9 cellular contexts compared by ENCODE assay signal in genomic region chr14:21256102-21256447, GRCh38. TPM values are rescaled to one million over a fixed set of nuclear protein-coding genes. Genes with fewer than 3 reads are reported as not detected.
DNase-seq lines count a peak whose midpoint lies in the region; ATAC-seq, FAIRE-seq and TF ChIP-seq lines count a peak whose summit lies in the region.
"Not testable (repeated sequence)": the region's sequence is repeated elsewhere in the genome, so short reads cannot be mapped to it uniquely, and the experiment has no call there.
"Had no signal": no experiment of that assay in that cellular context is flagged by ENCODE, and none has a peak within 500 bp of the region (broad histone marks: within the 10 kb centered on the region; RNA-seq: fewer than 3 reads in every experiment).

No MANE protein-coding gene starts in this region.

- H3K9me3 ChIP-seq in GM23248 (ENCODE audit: low read depth); GM12878 (replicated peaks; ENCODE audit: control insufficient read depth, insufficient read depth, low read length); smooth muscle cell (replicated peaks; ENCODE audit: low read depth): not testable (repeated sequence)

- H3K4me1 Mint-ChIP-seq in T-cell (peaks cover 81 to 86% (median 84%) of the 10 kb centered on the region in 3 donors), glutamatergic neuron (ENCODE audit: low read depth, unreplicated experiment) (peaks cover 23% of the 10 kb centered on the region)
- peaks cover 93% of the 10 kb centered on the region for H3K4me1 Mint-ChIP-seq in activated T-cell treated with anti-CD3 and anti-CD28 coated beads, Interleukin-2, amount 50 U/mL, for 72 hours (ENCODE audit: low read depth)
- H3K4me1 Mint-ChIP-seq in natural killer cell treated with Interleukin-12 subunit alpha and Interleukin-12 subunit beta and Interleukin-15 and Interleukin-18, amount 100 ng/mL, for 72 hours (ENCODE audit: low read depth in 2 of 2), result peaks cover 53 to 58% of the 10 kb centered on the region in 2 donors

- DNase-seq in GM23248; T-cell; activated T-cell treated with anti-CD3 and anti-CD28 coated beads, Interleukin-2, amount 50 U/mL, for 72 hours; GM12878 (ENCODE audit: low read depth, low spot score); glutamatergic neuron; natural killer cell treated with Interleukin-12 subunit alpha and Interleukin-12 subunit beta and Interleukin-15 and Interleukin-18, amount 100 ng/mL, for 72 hours (ENCODE audit: low spot score); smooth muscle cell (lab: John Stamatoyannopoulos, UW; ENCODE audit: unreplicated experiment): not testable (repeated sequence)

- H3K36me3 ChIP-seq in ACC112 (ENCODE audit: insufficient read depth, low read length), result peaks cover 42% of the 10 kb centered on the region
- H3K36me3 ChIP-seq in GM23248 (ENCODE audit: low read depth), result peaks cover 71% of the 10 kb centered on the region
- H3K36me3 ChIP-seq in GM12878 (ENCODE audit: control insufficient read depth in 2 of 2, insufficient read depth in 2 of 2, low read length in 1 of 2), result peaks cover 9 to 39% of the 10 kb centered on the region in 2 experiments
- not testable (repeated sequence) for H3K36me3 ChIP-seq in smooth muscle cell (ENCODE audit: low read depth)

- 94 to 96% methylated on average over 8 of the region's 8 CpGs for WGBS in GM23248 (ENCODE audit: low coverage in 1 of 2, low lambda C conversion rate in 2 of 2, missing lambda C conversion rate in 2 of 2), 2 experiments
- 66% methylated on average over 8 of the region's 8 CpGs for WGBS in GM12878 (ENCODE audit: insufficient coverage, insufficient replicate concordance, low lambda C conversion rate, missing lambda C conversion rate)
- WGBS in smooth muscle cell (ENCODE audit: low lambda C conversion rate), result 82% methylated on average over 8 of the region's 8 CpGs

- not testable (repeated sequence) for TF ChIP-seq POLR2A in GM12878 (IDR thresholded peaks at IDR 0.05; ENCODE audit: low read depth, low read length)

- peak overlapping the region; percentile 61 for H3K27ac ChIP-seq in ACC112 (ENCODE audit: low read depth, low read length)
- H3K27ac ChIP-seq in GM23248, result peak overlapping the region; percentile 44
- H3K27ac ChIP-seq in GM12878 (ENCODE audit: control insufficient read depth, insufficient read depth), result not testable (repeated sequence)
- H3K27ac ChIP-seq in smooth muscle cell (ENCODE audit: low read depth), result peak overlapping the region; percentile 67

- POLR2A ChIA-PET in T-cell (lab: Charles Lee) (interaction anchor here (0.5 to 7.2 kb wide), 16 partner anchors 9 to 189 kb away, joined by 3 to 88 read pairs (median 6); no protein-coding TSS in a partner anchor), GM12878 (lab: Charles Lee) (interaction anchor here (0.5 to 1.4 kb wide), 5 partner anchors 11 to 108 kb away, joined by 4 to 5 read pairs (median 4); no protein-coding TSS in a partner anchor)

- SMC1A ChIA-PET in GM12878 (lab: Charles Lee; ENCODE audit: uncharacterized antibody, unreplicated experiment), result interaction anchor here (0.7 to 3.6 kb wide), 7 partner anchors 9 to 134 kb away, joined by 3 to 21 read pairs (median 7); no protein-coding TSS in a partner anchor

- peak overlapping the region; percentile 46 to 58 (median 57) for H3K4me3 Mint-ChIP-seq in T-cell
- H3K4me3 Mint-ChIP-seq in activated T-cell treated with anti-CD3 and anti-CD28 coated beads, Interleukin-2, amount 50 U/mL, for 72 hours, result peak overlapping the region; percentile 34 to 75
- H3K4me3 Mint-ChIP-seq in glutamatergic neuron (ENCODE audit: unreplicated experiment), result not testable (repeated sequence)
- H3K4me3 Mint-ChIP-seq in natural killer cell treated with Interleukin-12 subunit alpha and Interleukin-12 subunit beta and Interleukin-15 and Interleukin-18, amount 100 ng/mL, for 72 hours, result peak overlapping the region; percentile 87

- BruUV-seq in GM12878 (replicated peaks; lab: Mats Ljungman, UMichigan), result not testable (repeated sequence)

- TF ChIP-seq CTCF in GM12878 (IDR thresholded peaks at IDR 0.05 in 2 of 3, conservative IDR thresholded peaks at IDR 0.05 in 1 of 3; ENCODE audit: control insufficient read depth in 2 of 3, extremely low read depth in 1 of 3, insufficient read depth in 1 of 3, low read depth in 3 of 3, low read length in 3 of 3); glutamatergic neuron (IDR thresholded peaks at IDR 0.05; ENCODE audit: partially characterized antibody, unreplicated experiment); smooth muscle cell (IDR thresholded peaks at IDR 0.05; ENCODE audit: borderline replicate concordance, insufficient read depth, poor library complexity, severe bottlenecking): not testable (repeated sequence)

- H3K27me3 ChIP-seq in ACC112 (ENCODE audit: insufficient read depth, low read length); GM23248 (replicated peaks; ENCODE audit: insufficient read depth); GM12878 (replicated peaks in 1 of 2; ENCODE audit: control insufficient read depth in 2 of 2, insufficient read depth in 2 of 2, low read length in 1 of 2); smooth muscle cell (ENCODE audit: low read depth): not testable (repeated sequence)

- H3K4me2 ChIP-seq in GM23248 (ENCODE audit: unreplicated experiment) (peak overlapping the region; percentile 26), GM12878 (ENCODE audit: control insufficient read depth, insufficient read depth) (peak overlapping the region; percentile 38; the same call in 1 of the 2 replicates), smooth muscle cell (peak overlapping the region; percentile 45)

- H3K79me2 ChIP-seq in ACC112 (ENCODE audit: control insufficient read depth, insufficient read depth, low read length, unreplicated experiment), result peaks cover 91% of the 10 kb centered on the region
- peaks cover 100% of the 10 kb centered on the region for H3K79me2 ChIP-seq in GM23248 (ENCODE audit: insufficient read depth)
- peaks cover 94% of the 10 kb centered on the region for H3K79me2 ChIP-seq in GM12878 (ENCODE audit: control insufficient read depth, insufficient read depth, low read length)
- peaks cover 100% of the 10 kb centered on the region for H3K79me2 ChIP-seq in smooth muscle cell (ENCODE audit: low read depth)

- H3K36me3 Mint-ChIP-seq in T-cell, result peaks cover 48% of the 10 kb centered on the region
- H3K36me3 Mint-ChIP-seq in activated T-cell treated with anti-CD3 and anti-CD28 coated beads, Interleukin-2, amount 50 U/mL, for 72 hours (ENCODE audit: insufficient read depth in 2 of 2), result peaks cover 23 to 66% of the 10 kb centered on the region in 2 donors
- H3K36me3 Mint-ChIP-seq in glutamatergic neuron (ENCODE audit: unreplicated experiment), result not testable (repeated sequence)
- peaks cover 40% of the 10 kb centered on the region for H3K36me3 Mint-ChIP-seq in natural killer cell treated with Interleukin-12 subunit alpha and Interleukin-12 subunit beta and Interleukin-15 and Interleukin-18, amount 100 ng/mL, for 72 hours

- H4K20me1 ChIP-seq in GM23248 (ENCODE audit: insufficient read depth) (peaks cover 55% of the 10 kb centered on the region), GM12878 (ENCODE audit: control insufficient read depth, insufficient read depth) (peaks cover 17% of the 10 kb centered on the region), smooth muscle cell (ENCODE audit: low read depth) (peaks cover 100% of the 10 kb centered on the region)

- RAD21 ChIA-PET in GM12878 (lab: Charles Lee; ENCODE audit: unreplicated experiment), result interaction anchor here (0.7 to 1.6 kb wide), 4 partner anchors 8 to 12 kb away, joined by 3 to 7 read pairs (median 4); no protein-coding TSS in a partner anchor

- H3K27me3 Mint-ChIP-seq in T-cell; activated T-cell treated with anti-CD3 and anti-CD28 coated beads, Interleukin-2, amount 50 U/mL, for 72 hours (ENCODE audit: low read depth); glutamatergic neuron (ENCODE audit: unreplicated experiment); natural killer cell treated with Interleukin-12 subunit alpha and Interleukin-12 subunit beta and Interleukin-15 and Interleukin-18, amount 100 ng/mL, for 72 hours: not testable (repeated sequence)

- TF ChIP-seq EP300 in GM12878 (IDR thresholded peaks at IDR 0.05; ENCODE audit: borderline replicate concordance in 1 of 2, control insufficient read depth in 1 of 2, low read depth in 2 of 2, low read length in 2 of 2), result not testable (repeated sequence)

- CTCF ChIA-PET in T-cell (lab: Charles Lee), result interaction anchor here (0.5 to 2.2 kb wide), 5 partner anchors 9 to 58 kb away, joined by 4 to 11 read pairs (median 4); no protein-coding TSS in a partner anchor
- CTCF ChIA-PET in GM12878 (lab: Yijun Ruan, JAX), result interaction anchor here (1.2 kb wide), 1 partner anchor 9 kb away, joined by 4 read pairs; no protein-coding TSS in a partner anchor

- H3K4me3 ChIP-seq in ACC112 (ENCODE audit: low read depth, low read length); GM23248; GM12878; smooth muscle cell: not testable (repeated sequence)

- H3K27ac Mint-ChIP-seq in T-cell (peak overlapping the region; percentile 24 to 89), glutamatergic neuron (ENCODE audit: unreplicated experiment) (peak overlapping the region; percentile 56)
- peak overlapping the region; percentile 98 for H3K27ac Mint-ChIP-seq in activated T-cell treated with anti-CD3 and anti-CD28 coated beads, Interleukin-2, amount 50 U/mL, for 72 hours
- peak overlapping the region; percentile 71 to 85 for H3K27ac Mint-ChIP-seq in natural killer cell treated with Interleukin-12 subunit alpha and Interleukin-12 subunit beta and Interleukin-15 and Interleukin-18, amount 100 ng/mL, for 72 hours

- H3F3A ChIP-seq in GM23248 (ENCODE audit: insufficient read depth) (peaks cover 73% of the 10 kb centered on the region), smooth muscle cell (ENCODE audit: low read depth) (peaks cover 44% of the 10 kb centered on the region)

- in situ Hi-C loops in GM23248 (cut with MboI); GM12878 (cut with MboI): not testable (repeated sequence)

- H3K9ac ChIP-seq in GM23248, result 0 out of 2 replicates have a peak overlapping the region, but pooled peaks have one; percentile 13
- H3K9ac ChIP-seq in GM12878 (ENCODE audit: control insufficient read depth, insufficient read depth, low read length); smooth muscle cell (ENCODE audit: low read depth): not testable (repeated sequence)

- intact Hi-C loops in GM12878 (cut with micrococcal nuclease; ENCODE audit: unreplicated experiment), result not testable (repeated sequence)

- ATAC-seq in T-cell (replicated peaks in 1 of 4), result peak in 2 of 4 experiments; percentile 4 to 9
- peak in 1 of 2 donors; percentile 2 for ATAC-seq in activated T-cell treated with anti-CD3 and anti-CD28 coated beads, Interleukin-2, amount 50 U/mL, for 72 hours (replicated peaks in 1 of 2)
- ATAC-seq in GM12878; natural killer cell treated with Interleukin-12 subunit alpha and Interleukin-12 subunit beta and Interleukin-15 and Interleukin-18, amount 100 ng/mL, for 72 hours: not testable (repeated sequence)

- H2AFZ ChIP-seq in ACC112 (ENCODE audit: low read length, unreplicated experiment); GM23248; GM12878 (ENCODE audit: control insufficient read depth, low read depth, low read length); smooth muscle cell (ENCODE audit: low read depth): not testable (repeated sequence)

- not testable (repeated sequence) for H3K9me2 ChIP-seq in GM23248 (ENCODE audit: insufficient read depth)

- not testable (repeated sequence) for FAIRE-seq in GM12878 (lab: Jason Lieb, UNC)

- peaks cover 44% of the 10 kb centered on the region for H3K4me1 ChIP-seq in ACC112 (ENCODE audit: control insufficient read depth, insufficient read depth, low read length, unreplicated experiment)
- peaks cover 52% of the 10 kb centered on the region for H3K4me1 ChIP-seq in GM23248 (ENCODE audit: insufficient read depth)
- H3K4me1 ChIP-seq in GM12878 (ENCODE audit: control insufficient read depth, insufficient read depth, low read length), result not testable (repeated sequence)
- H3K4me1 ChIP-seq in smooth muscle cell (ENCODE audit: low read depth), result peaks cover 53% of the 10 kb centered on the region

- not testable (repeated sequence) for H3K9me3 Mint-ChIP-seq in T-cell; activated T-cell treated with anti-CD3 and anti-CD28 coated beads, Interleukin-2, amount 50 U/mL, for 72 hours; glutamatergic neuron (ENCODE audit: unreplicated experiment); natural killer cell treated with Interleukin-12 subunit alpha and Interleukin-12 subunit beta and Interleukin-15 and Interleukin-18, amount 100 ng/mL, for 72 hours

- TF ChIP-seq RAD21 in GM12878 (IDR thresholded peaks at IDR 0.05; ENCODE audit: insufficient read depth, low read depth, low read length), result not testable (repeated sequence)

RNA-seq across cellular contexts. Expression of gene HNRNPC, which starts 13.2 kb away (rescaled TPM):
- 674 and 705 TPM in 2 replicates for total RNA-seq in GM23248 (2014; rRNA removed; shearing (Covaris generic))
- polyA plus RNA-seq in GM23248 (2016; fragmentation: Nextera tagmentation; extraction: Ambion mirVana) (584 and 592 TPM in 2 replicates), GM12878 (2011; rRNA removed) (1,305 and 1,562 TPM in 2 replicates), GM12878 (2014; fragmentation: Illumina TruSeq; extraction: Trizol) (1,492 and 1,839 TPM in 2 replicates), GM12878 (2014; fragmentation: Nextera tagmentation; extraction: Ambion mirVana) (1,000 to 10,000 TPM in 1 of 2 experiments, 100 to 1,000 TPM in 1; 679 to 1,422 TPM), GM12878 (2014; rRNA removed) (866 and 889 TPM in 2 replicates), GM12878 (2016; fragmentation: Nextera tagmentation; extraction: Ambion mirVana) (1,000 to 10,000 TPM; 1,325 to 1,341 TPM), smooth muscle cell (408 TPM in 2 replicates)
- total RNA-seq in T-cell (100 to 1,000 TPM; 417 to 530 (median 441) TPM), GM12878 (2014; rRNA removed) (911 and 918 TPM in 2 replicates), GM12878 (2014; rRNA removed; fragmentation: Illumina TruSeq; extraction: Trizol) (1,200 and 1,219 TPM in 2 replicates), GM12878 (2021) (766 and 773 TPM in 2 replicates), glutamatergic neuron (ENCODE audit: unreplicated experiment) (514 TPM), smooth muscle cell (514 and 606 TPM in 2 replicates)
- 1,000 to 10,000 TPM; 1,220 to 1,492 TPM for total RNA-seq in activated T-cell treated with anti-CD3 and anti-CD28 coated beads, Interleukin-2, amount 50 U/mL, for 72 hours
- total RNA-seq in GM12878 (2013; cell fraction: nucleolus; rRNA removed), result 614 and 625 TPM in 2 replicates
- 683 TPM for polyA plus RNA-seq in GM12878 (2011; ENCODE audit: low read depth)
- polyA plus RNA-seq in GM12878 (2011; cell fraction: cytosol; rRNA removed), result 561 and 849 TPM in 2 replicates
- 413 and 577 TPM in 2 replicates for polyA plus RNA-seq in GM12878 (2011; cell fraction: nucleus; rRNA removed)
- polyA plus RNA-seq in GM12878 (2012), result 661 and 837 TPM in 2 replicates
- polyA minus RNA-seq in GM12878 (2011; rRNA and poly(A)+ RNA removed), result 736 and 779 TPM in 2 replicates
- polyA minus RNA-seq in GM12878 (2011; cell fraction: cytosol; rRNA and poly(A)+ RNA removed), result 204 and 236 TPM in 2 replicates
- polyA minus RNA-seq in GM12878 (2011; cell fraction: nucleus; rRNA and poly(A)+ RNA removed), result 243 and 440 TPM in 2 replicates
- total RNA-seq in natural killer cell treated with Interleukin-12 subunit alpha and Interleukin-12 subunit beta and Interleukin-15 and Interleukin-18, amount 100 ng/mL, for 72 hours, result 100 to 1,000 TPM; 834 to 917 TPM

RNA-seq across cellular contexts. Expression of gene RPGRIP1, which starts 23.8 kb away (rescaled TPM):
- total RNA-seq in GM23248 (2014; rRNA removed; shearing (Covaris generic)), result not detected in 2 replicates
- polyA plus RNA-seq in GM23248 (2016; fragmentation: Nextera tagmentation; extraction: Ambion mirVana) (not detected in 2 replicates), GM12878 (2011; rRNA removed) (0.13 and 0.30 TPM in 2 replicates), GM12878 (2014; fragmentation: Illumina TruSeq; extraction: Trizol) (0.14 and 0.34 TPM in 2 replicates), GM12878 (2014; fragmentation: Nextera tagmentation; extraction: Ambion mirVana) (under 1 TPM; 0.07 to 0.16 TPM), GM12878 (2014; rRNA removed) (0.10 and 0.11 TPM in 2 replicates), GM12878 (2016; fragmentation: Nextera tagmentation; extraction: Ambion mirVana) (under 1 TPM in 1 of 2 experiments, not detected in 1; 0.07 TPM), smooth muscle cell (0.21 TPM in 1 of 2 replicates, not detected in the other)
- total RNA-seq in T-cell (under 1 TPM in 2 of 5 donors, not detected in 3; 0.16 to 0.76 TPM), GM12878 (2014; rRNA removed) (0.27 and 1.1 TPM in 2 replicates), GM12878 (2014; rRNA removed; fragmentation: Illumina TruSeq; extraction: Trizol) (0.18 and 0.72 TPM in 2 replicates), GM12878 (2021) (0.44 TPM in 1 of 2 replicates, not detected in the other), glutamatergic neuron (ENCODE audit: unreplicated experiment) (not detected), smooth muscle cell (not detected in 2 replicates)
- not detected for total RNA-seq in activated T-cell treated with anti-CD3 and anti-CD28 coated beads, Interleukin-2, amount 50 U/mL, for 72 hours
- total RNA-seq in GM12878 (2013; cell fraction: nucleolus; rRNA removed), result not detected in 2 replicates
- polyA plus RNA-seq in GM12878 (2011; ENCODE audit: low read depth), result not detected
- polyA plus RNA-seq in GM12878 (2011; cell fraction: cytosol; rRNA removed), result 0.13 TPM in 1 of 2 replicates, not detected in the other
- 0.15 and 0.40 TPM in 2 replicates for polyA plus RNA-seq in GM12878 (2011; cell fraction: nucleus; rRNA removed)
- 0.08 and 0.14 TPM in 2 replicates for polyA plus RNA-seq in GM12878 (2012)
- polyA minus RNA-seq in GM12878 (2011; rRNA and poly(A)+ RNA removed), result 0.80 TPM in 1 of 2 replicates, not detected in the other
- polyA minus RNA-seq in GM12878 (2011; cell fraction: cytosol; rRNA and poly(A)+ RNA removed), result not detected in 2 replicates
- polyA minus RNA-seq in GM12878 (2011; cell fraction: nucleus; rRNA and poly(A)+ RNA removed), result 0.19 TPM in 1 of 2 replicates, not detected in the other
- total RNA-seq in natural killer cell treated with Interleukin-12 subunit alpha and Interleukin-12 subunit beta and Interleukin-15 and Interleukin-18, amount 100 ng/mL, for 72 hours, result under 1 TPM in 1 of 2 donors, not detected in 1; 0.17 TPM
- total RNA-seq: ascending aorta had no signal
